15 cellular contexts compared by ENCODE assay signal in the genomic region with DNA sequence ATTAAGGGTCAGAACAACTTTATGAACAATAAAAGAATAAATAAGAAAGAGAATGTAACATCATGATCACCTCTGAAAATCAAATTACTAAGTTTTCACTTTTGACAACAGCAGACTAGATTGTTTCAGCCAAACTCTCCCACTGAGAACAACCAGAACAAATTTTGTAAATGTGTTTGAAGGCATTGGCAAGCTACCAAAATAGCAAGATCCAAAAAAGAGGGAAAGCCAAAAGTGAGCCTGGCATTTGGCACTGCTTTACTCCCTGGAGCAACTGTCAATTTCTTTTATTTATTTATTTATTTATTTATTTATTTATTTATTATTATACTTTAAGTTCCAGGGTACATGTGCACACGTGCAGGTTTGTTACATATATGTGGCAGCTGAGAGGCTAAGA.
"Had no signal": no experiment of that assay in that cellular context is flagged by ENCODE, and none has a peak within 500 bp of the region (broad histone marks: within the 10 kb centered on the region; RNA-seq: fewer than 3 reads in every experiment).

No MANE protein-coding gene starts in this region.

- DNase-seq: effector memory CD4-positive, alpha-beta T cell; gastrocnemius medialis; immature natural killer cell; kidney; left colon; mucosa of descending colon; naive thymus-derived CD8-positive, alpha-beta T cell; posterior cingulate gyrus; stimulated activated CD4-positive, alpha-beta T cell treated with anti-CD3 and anti-CD28 coated beads, Interleukin-2, amount 100 ng/mL, for 24 hours; stimulated activated CD4-positive, alpha-beta T cell treated with anti-CD3 and anti-CD28 coated beads, Interleukin-4, amount 100 ng/mL, for 4 hours; stimulated activated naive B cell treated with anti-CD40 and anti-IgM and Interleukin-4, amounts not matched to agents 10 μg/mL and 1 μg/mL and 100 μg/mL, for 72 hours; stimulated activated naive CD8-positive, alpha-beta T cell treated with anti-CD3 and anti-CD28 coated beads, Interleukin-15, amount 100 ng/mL, for 72 hours; transverse colon had no signal

- ATAC-seq: esophagus mucosa; gastrocnemius medialis; left colon; mucosa of descending colon; naive thymus-derived CD8-positive, alpha-beta T cell; sciatic nerve; stimulated activated naive B cell treated with anti-CD40 and anti-IgM and Interleukin-4, amounts not matched to agents 10 μg/mL and 1 μg/mL and 100 μg/mL, for 72 hours; stimulated activated naive CD8-positive, alpha-beta T cell treated with anti-CD3 and anti-CD28 coated beads, Interleukin-15, amount 100 ng/mL, for 72 hours had no signal
